8 cellular contexts compared by ENCODE assay signal in genomic region chr19:46786236-46787039, GRCh38. TPM values are rescaled to one million over a fixed set of nuclear protein-coding genes. Genes with fewer than 3 reads are reported as not detected.
DNase-seq lines count a peak whose midpoint lies in the region; FAIRE-seq and TF ChIP-seq lines count a peak whose summit lies in the region.

No MANE protein-coding gene starts in this region.

- H3K27me3 ChIP-seq in AG04450 (ENCODE audit: control insufficient read depth, insufficient read depth, low read length) (no peaks in the 10 kb centered on the region), WERI-Rb-1 (ENCODE audit: insufficient read depth, low read depth, severe bottlenecking) (no peaks in the 10 kb centered on the region), mammary epithelial cell (ENCODE audit: insufficient read depth, low read length) (no peaks in the 10 kb centered on the region)

- peak overlapping the region; percentile 94 for H3K4me3 ChIP-seq in AG04450 (ENCODE audit: low read depth, low read length)
- H3K4me3 ChIP-seq in WERI-Rb-1 (ENCODE audit: low read depth, low read length), result peak overlapping the region; percentile 67
- H3K4me3 ChIP-seq in mammary epithelial cell (replicated peaks in 1 of 3; ENCODE audit: insufficient read depth in 1 of 3, low read depth in 2 of 3, low read length in 3 of 3), result peak overlapping the region; percentile 85 to 89 (median 87)
- H3K4me3 ChIP-seq in kidney (ENCODE audit: low read length in 2 of 2), result peak overlapping the region; percentile 61 to 72

- H2AFZ ChIP-seq in mammary epithelial cell (ENCODE audit: low read depth, low read length), result no peak overlapping the region

- intact Hi-C loops in mammary epithelial cell (cut with micrococcal nuclease), result loop anchor here (5.0 to 10.0 kb wide), 4 partner anchors 34 to 468 kb away; partner anchors contain the start of gene CCDC9
- intact Hi-C loops in kidney (cut with DNase I), result no loop called here

- dilution Hi-C loops in mammary epithelial cell (cut with HindIII; ENCODE audit: low sequenced_read_pairs), result loop anchor here (10.0 kb wide), 1 partner anchor 208 kb away; no protein-coding TSS in a partner anchor

- no peak for TF ChIP-seq CTCF in AG04450 (IDR thresholded peaks at IDR 0.05; ENCODE audit: low read depth, low read length)
- TF ChIP-seq CTCF in WERI-Rb-1 (IDR thresholded peaks at IDR 0.05; ENCODE audit: low read depth, low read length), result no peak
- TF ChIP-seq CTCF in mammary epithelial cell (conservative IDR thresholded peaks at IDR 0.05 in 1 of 2, IDR thresholded peaks at IDR 0.05 in 1 of 2; ENCODE audit: extremely low read depth in 1 of 2, insufficient read depth in 1 of 2, low read depth in 1 of 2, low read length in 2 of 2), result no peak
- no peak for TF ChIP-seq CTCF in kidney (IDR thresholded peaks at IDR 0.05; ENCODE audit: borderline replicate concordance, extremely low read depth, insufficient read depth)

- WGBS in mammary epithelial cell (ENCODE audit: low coverage, missing lambda C conversion rate), result 3% methylated on average over 12 of the region's 20 CpGs

- peak overlapping the region; percentile 90 for H3K9ac ChIP-seq in mammary epithelial cell (ENCODE audit: insufficient read depth, low read length)
- H3K9ac ChIP-seq in kidney (ENCODE audit: low read length in 2 of 2), result peak overlapping the region; percentile 72 to 77

- peaks cover 46% of the 10 kb centered on the region for H3K36me3 ChIP-seq in WERI-Rb-1
- H3K36me3 ChIP-seq in mammary epithelial cell (ENCODE audit: insufficient read depth, low read length), result peaks cover 23% of the 10 kb centered on the region
- no peaks in the 10 kb centered on the region for H3K36me3 ChIP-seq in kidney (ENCODE audit: control insufficient read depth in 1 of 2, insufficient read depth in 2 of 2, low read length in 2 of 2)

- peaks cover 70% of the 10 kb centered on the region for H3K79me2 ChIP-seq in mammary epithelial cell (ENCODE audit: insufficient read depth, low read length)

- H3K27ac ChIP-seq in AG04450 (ENCODE audit: low read depth, low read length) (peak overlapping the region; percentile 97), WERI-Rb-1 (peak overlapping the region; percentile 93), mammary epithelial cell (ENCODE audit: insufficient read depth, low read depth, low read length) (peak overlapping the region; percentile 81), kidney (ENCODE audit: low read depth in 2 of 2, low read length in 2 of 2) (peak overlapping the region; percentile 88 to 90)

- no peaks in the 10 kb centered on the region; the same call in 1 of the 2 replicates for H3K9me3 ChIP-seq in AG04450 (ENCODE audit: control insufficient read depth, insufficient read depth, low read length)
- H3K9me3 ChIP-seq in WERI-Rb-1 (ENCODE audit: severe bottlenecking), result peaks cover 3% of the 10 kb centered on the region
- no peaks in the 10 kb centered on the region for H3K9me3 ChIP-seq in mammary epithelial cell (replicated peaks; ENCODE audit: insufficient read depth, low read length)
- H3K9me3 ChIP-seq in kidney (ENCODE audit: control insufficient read depth in 1 of 2, low read length in 2 of 2), result no peaks in the 10 kb centered on the region

- no peak for FAIRE-seq in kidney (lab: Jason Lieb, UNC)

- CTCF ChIA-PET in AG04450 (lab: Charles Lee), result interaction anchor here (0.8 to 4.2 kb wide), 2 partner anchors 54 to 204 kb away, joined by 5 to 32 read pairs; no protein-coding TSS in a partner anchor
- CTCF ChIA-PET in mammary epithelial cell (lab: Charles Lee; ENCODE audit: low non-redundant PET), result interaction anchor here (0.9 kb wide), 1 partner anchor 53 kb away, joined by 5 read pairs; no protein-coding TSS in a partner anchor

- no peaks in the 10 kb centered on the region for H4K20me1 ChIP-seq in mammary epithelial cell (ENCODE audit: insufficient read depth, low read length)

- TSS peak; percentile 52 for BruUV-seq in mammary epithelial cell (replicated peaks; lab: Mats Ljungman, UMichigan)

- H3K4me1 ChIP-seq in mammary epithelial cell (ENCODE audit: insufficient read depth, low read length) (peaks cover 29% of the 10 kb centered on the region), kidney (ENCODE audit: control insufficient read depth in 1 of 2, insufficient read depth in 1 of 2, low read depth in 1 of 2, low read length in 2 of 2) (peaks cover 22 to 29% of the 10 kb centered on the region in 2 donors)

- DNase-seq in AG04450 (ENCODE audit: low read depth, low spot score) (peak; percentile 66), GM19240 (ENCODE audit: insufficient read length, low spot score) (peak; percentile 71), NCI-H1694 treated with DMSO at 0.1 percent for 48 hours (lab: John Stamatoyannopoulos, UW) (peak; percentile 38), WERI-Rb-1 (peak; percentile 73), mammary epithelial cell (peak; percentile 82), kidney (peak; percentile 90), NCI-H2081 treated with DMSO at 0.1 percent for 48 hours (lab: John Stamatoyannopoulos, UW) (no peak)
- DNase-seq in stimulated activated CD4-positive, alpha-beta T cell treated with anti-CD3 and anti-CD28 coated beads, Interleukin-1b, Interleukin-23, amount 100 ng/mL, for 24 hours (ENCODE audit: low read depth in 4 of 4, low spot score in 1 of 4), result peak; percentile 57 to 78 (median 72)

- peak overlapping the region; percentile 78 for H3K4me2 ChIP-seq in mammary epithelial cell (ENCODE audit: insufficient read depth, low read depth, low read length)

- in situ Hi-C loops in mammary epithelial cell (cut with MboI; ENCODE audit: low sequenced_read_pairs in 2 of 2), result loop anchor here in 1 of 2 donors (5.0 kb wide), 1 partner anchor 56 kb away; no protein-coding TSS in a partner anchor

- POLR2A ChIA-PET in AG04450 (lab: Yijun Ruan, JAX), result interaction anchor here (0.6 to 5.0 kb wide), 8 partner anchors 10 to 457 kb away, joined by 3 to 44 read pairs (median 7); no protein-coding TSS in a partner anchor

RNA-seq across cellular contexts. Expression of gene SLC1A5, which starts 2.0 kb away (rescaled TPM):
- polyA plus RNA-seq in AG04450 (2011; rRNA removed) (314 and 342 TPM in 2 replicates), mammary epithelial cell (274 TPM), kidney (ENCODE audit: insufficient read depth, low read depth, low replicate concordance) (42.1 TPM)
- polyA minus RNA-seq in AG04450 (2011; rRNA and poly(A)+ RNA removed), result 284 and 361 TPM in 2 replicates
- total RNA-seq in mammary epithelial cell (100 to 1,000 TPM; 328 to 370 TPM), kidney (93.9 TPM)
- polyA minus RNA-seq in mammary epithelial cell, result 353 TPM

RNA-seq across cellular contexts. Expression of gene STRN4, which starts 40.2 kb away (rescaled TPM):
- polyA plus RNA-seq in AG04450 (2011; rRNA removed) (48.1 and 59.3 TPM in 2 replicates), mammary epithelial cell (56.3 TPM), kidney (ENCODE audit: insufficient read depth, low read depth, low replicate concordance) (31.5 TPM)
- polyA minus RNA-seq in AG04450 (2011; rRNA and poly(A)+ RNA removed), result 41.8 and 59.4 TPM in 2 replicates
- total RNA-seq in mammary epithelial cell (10 to 100 TPM; 59.2 to 92.4 TPM), kidney (74.9 TPM)
- polyA minus RNA-seq in mammary epithelial cell, result 72.5 TPM

RNA-seq across cellular contexts. Expression of gene FKRP, which starts 40.6 kb away (rescaled TPM):
- 12.1 and 12.6 TPM in 2 replicates for polyA plus RNA-seq in AG04450 (2011; rRNA removed)
- 6.4 and 10.8 TPM in 2 replicates for polyA minus RNA-seq in AG04450 (2011; rRNA and poly(A)+ RNA removed)
- total RNA-seq in mammary epithelial cell, result 10 to 100 TPM; 15.7 to 23.4 TPM
- polyA plus RNA-seq in mammary epithelial cell, result 11.7 TPM
- polyA minus RNA-seq in mammary epithelial cell, result 18.6 TPM
- total RNA-seq in kidney, result 20.5 TPM
- polyA plus RNA-seq in kidney (ENCODE audit: insufficient read depth, low read depth, low replicate concordance), result 11.8 TPM
